1 cellular context compared by ENCODE assay signal in genomic region chr1:26858160-26858559, GRCh38.
TF ChIP-seq lines count a peak whose summit lies in the region.

No MANE protein-coding gene starts in this region.

TF ChIP-seq in IMR-90, 13 proteins besides CTCF, POLR2A, EP300 and RAD21:
- TF ChIP-seq MXI1 (IDR thresholded peaks at IDR 0.05; ENCODE audit: borderline replicate concordance, low read depth, low read length), result no peak
- no peak for TF ChIP-seq ELK1 (IDR thresholded peaks at IDR 0.05; ENCODE audit: borderline replicate concordance, low read depth, low read length)
- TF ChIP-seq RCOR1 (IDR thresholded peaks at IDR 0.05; ENCODE audit: insufficient replicate concordance, low read length), result no peak
- TF ChIP-seq FOS (IDR thresholded peaks at IDR 0.05; ENCODE audit: low read depth, low read length), result no peak
- no peak for TF ChIP-seq NFE2L2 (IDR thresholded peaks at IDR 0.05; ENCODE audit: low read depth, low read length)
- TF ChIP-seq USF2 (IDR thresholded peaks at IDR 0.05; ENCODE audit: low read depth, low read length), result no peak
TF ChIP-seq in IMR-90: peak in this region for 0.
